In the genomic region with DNA sequence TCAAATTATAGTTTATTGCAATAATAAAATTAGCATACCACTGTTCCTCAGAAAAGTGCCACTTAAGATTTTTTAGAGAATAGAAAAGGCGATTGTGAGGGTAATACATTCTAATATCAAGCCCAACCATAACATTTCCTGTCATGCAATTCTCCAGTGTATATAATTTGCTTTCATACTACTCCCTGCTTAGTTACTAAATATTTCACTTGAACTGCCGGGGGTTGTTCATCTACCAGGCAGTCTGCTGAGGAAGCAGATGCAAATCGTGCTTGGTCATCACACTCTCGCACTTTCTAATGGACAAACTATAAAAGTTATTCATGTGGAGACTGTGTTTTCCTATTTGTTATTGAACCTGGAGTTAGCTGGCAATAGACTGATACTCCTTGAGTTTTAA, we compare ENCODE assay signal across 24 cellular contexts.
DNase-seq lines count a peak whose midpoint lies in the region; ATAC-seq, FAIRE-seq and TF ChIP-seq lines count a peak whose summit lies in the region.
"Had no signal": no experiment of that assay in that cellular context is flagged by ENCODE, and none has a peak within 500 bp of the region (broad histone marks: within the 10 kb centered on the region; RNA-seq: fewer than 3 reads in every experiment).

No MANE protein-coding gene starts in this region.

- H3K27me3 Mint-ChIP-seq in astrocyte (ENCODE audit: low read depth, unreplicated experiment): no peaks in the 10 kb centered on the region
- H3K27me3 Mint-ChIP-seq: activated CD8-positive, alpha-beta memory T cell treated with anti-CD3 and anti-CD28 coated beads, Interleukin-2, amount 10 ng/mL, durations not matched to agents 7 days and 5 days; CD8-positive, alpha-beta memory T cell had no signal

- H3K9me3 Mint-ChIP-seq in astrocyte (ENCODE audit: unreplicated experiment): peaks cover 4% of the 10 kb centered on the region
- H3K9me3 Mint-ChIP-seq: CD8-positive, alpha-beta memory T cell had no signal

- no peak overlapping the region for H2BK5ac ChIP-seq in neuronal stem cell (ENCODE audit: low read length)

- peak overlapping the region; percentile 4 for H3K27ac Mint-ChIP-seq in astrocyte (ENCODE audit: unreplicated experiment)
- H3K27ac Mint-ChIP-seq: activated CD8-positive, alpha-beta memory T cell treated with anti-CD3 and anti-CD28 coated beads, Interleukin-2, amount 10 ng/mL, durations not matched to agents 7 days and 5 days; CD8-positive, alpha-beta memory T cell had no signal

- H3K79me2 ChIP-seq in astrocyte (ENCODE audit: insufficient read depth, low read length): no peaks in the 10 kb centered on the region

- TF ChIP-seq CTCF in astrocyte (IDR thresholded peaks at IDR 0.05; ENCODE audit: insufficient read depth, low read depth, low read length): no peak

- H3K18ac ChIP-seq in neuronal stem cell (ENCODE audit: low read length): no peak overlapping the region

- H3K36me3 ChIP-seq in astrocyte (ENCODE audit: insufficient read depth, low read length) (no peaks in the 10 kb centered on the region), neuronal stem cell (replicated peaks in 1 of 2; ENCODE audit: control insufficient read depth in 2 of 2, insufficient read depth in 2 of 2, low read length in 2 of 2) (peaks cover 0 to 2% of the 10 kb centered on the region in 2 donors)
- H3K36me3 ChIP-seq: left lung had no signal

- no peak overlapping the region for H3K14ac ChIP-seq in neuronal stem cell (ENCODE audit: low read length)

- H3K9ac ChIP-seq in astrocyte (ENCODE audit: low read length) (no peak overlapping the region), neuronal stem cell (ENCODE audit: low read depth, low read length, poor library complexity) (no peak overlapping the region)

- no peak overlapping the region for H2BK120ac ChIP-seq in neuronal stem cell (ENCODE audit: low read depth, low read length)

- H4K91ac ChIP-seq in neuronal stem cell (ENCODE audit: low read depth, low read length, poor library complexity): no peak overlapping the region

- WGBS in neuronal stem cell (ENCODE audit: extremely low coverage in 2 of 2, insufficient read length in 2 of 2, insufficient replicate concordance in 1 of 2), 2 donors: no CpG with 5 or more reads among the region's 4 CpGs

- DNase-seq in astrocyte (ENCODE audit: low read depth) (no peak), neuronal stem cell (ENCODE audit: low spot score) (no peak), NCI-H774 (lab: John Stamatoyannopoulos, UW) (no peak)
- no peak for DNase-seq in stimulated activated CD8-positive, alpha-beta memory T cell treated with anti-CD3 and anti-CD28 coated beads, Interleukin-4, amount 100 ng/mL, for 48 hours
- DNase-seq in stimulated activated CD4-positive, alpha-beta T cell treated with anti-CD3 and anti-CD28 coated beads, Interleukin-1b, Interleukin-23, amount 100 ng/mL, for 48 hours: no peak
- DNase-seq: activated CD4-positive, alpha-beta T cell treated with anti-CD3 and anti-CD28 coated beads for 4 hours; activated CD8-positive, alpha-beta memory T cell treated with anti-CD3 and anti-CD28 coated beads, Interleukin-2, amount 10 ng/mL, durations not matched to agents 7 days and 5 days; activated effector memory CD4-positive, alpha-beta T cell treated with Interleukin-2 at 50 U/mL for 16 hours; CD8-positive, alpha-beta memory T cell; DMS79 treated with DMSO at 0.1 percent for 48 hours; dorsolateral prefrontal cortex; foreskin keratinocyte; IMR-90; left lung; MM.1S; NCI-H187; NCI-H226; NK-92 treated with Interleukin-12 subunit alpha and Interleukin-12 subunit beta, amount 100 ng/mL, for 24 hours; testis had no signal

- no peak overlapping the region for H3K4me3 Mint-ChIP-seq in astrocyte (ENCODE audit: unreplicated experiment)
- H3K4me3 Mint-ChIP-seq: activated CD8-positive, alpha-beta memory T cell treated with anti-CD3 and anti-CD28 coated beads, Interleukin-2, amount 10 ng/mL, durations not matched to agents 7 days and 5 days; CD8-positive, alpha-beta memory T cell had no signal

- no peak overlapping the region for H2AK5ac ChIP-seq in neuronal stem cell (ENCODE audit: low read depth, low read length)

- H3K4me2 ChIP-seq in astrocyte (ENCODE audit: low read length): no peak overlapping the region
- H3K4me2 ChIP-seq in neuronal stem cell (ENCODE audit: insufficient read depth, low read length, poor library complexity, severe bottlenecking): no peak overlapping the region

- no peak overlapping the region for H2BK15ac ChIP-seq in neuronal stem cell (ENCODE audit: low read length)

- H3K9me3 ChIP-seq in astrocyte (ENCODE audit: insufficient read depth, low read depth, low read length) (peaks cover 3% of the 10 kb centered on the region), neuronal stem cell (replicated peaks in 1 of 2; ENCODE audit: control insufficient read depth in 2 of 2, insufficient read depth in 1 of 2, low read depth in 1 of 2, low read length in 2 of 2) (no peaks in the 10 kb centered on the region)
- H3K9me3 ChIP-seq: left lung, testis had no signal

- H3K4ac ChIP-seq in neuronal stem cell (ENCODE audit: low read length): no peak overlapping the region

- H2BK12ac ChIP-seq in neuronal stem cell (ENCODE audit: low read length): no peak overlapping the region

- H3K79me1 ChIP-seq in neuronal stem cell (ENCODE audit: low read depth, low read length): no peaks in the 10 kb centered on the region

- no peak overlapping the region for H3K23ac ChIP-seq in neuronal stem cell (ENCODE audit: low read depth, low read length, poor library complexity)

- H3K4me3 ChIP-seq in astrocyte (ENCODE audit: insufficient read depth, low read depth, low read length): no peak overlapping the region
- H3K4me3 ChIP-seq in neuronal stem cell (ENCODE audit: low read length in 2 of 2): no peak overlapping the region
- H3K4me3 ChIP-seq: dorsolateral prefrontal cortex, left lung, testis had no signal

- H3K4me1 ChIP-seq in astrocyte (ENCODE audit: insufficient read depth, low read length) (peaks cover 6% of the 10 kb centered on the region), neuronal stem cell (ENCODE audit: control insufficient read depth in 2 of 2, insufficient read depth in 1 of 2, low read depth in 1 of 2, low read length in 2 of 2) (peaks cover 6 to 8% of the 10 kb centered on the region in 2 donors)
- H3K4me1 ChIP-seq: foreskin keratinocyte, left lung, testis had no signal

- H4K8ac ChIP-seq in neuronal stem cell (ENCODE audit: low read depth, low read length): no peak overlapping the region

- FAIRE-seq in astrocyte (lab: Jason Lieb, UNC): no peak

- no peak overlapping the region for H3K27ac ChIP-seq in astrocyte (ENCODE audit: low read depth, low read length)
- no peak overlapping the region for H3K27ac ChIP-seq in neuronal stem cell (replicated peaks; ENCODE audit: low read length)
- H3K27ac ChIP-seq: dorsolateral prefrontal cortex, foreskin keratinocyte, HL-60, left lung, testis had no signal

- H3K4me1 Mint-ChIP-seq in astrocyte (ENCODE audit: low read depth, unreplicated experiment): peaks cover 18% of the 10 kb centered on the region
- H3K4me1 Mint-ChIP-seq: activated CD8-positive, alpha-beta memory T cell treated with anti-CD3 and anti-CD28 coated beads, Interleukin-2, amount 10 ng/mL, durations not matched to agents 7 days and 5 days; CD8-positive, alpha-beta memory T cell had no signal

- H2AFZ ChIP-seq in astrocyte (ENCODE audit: low read depth, low read length) (no peak overlapping the region), neuronal stem cell (ENCODE audit: low read length) (peak overlapping the region; percentile 5)

- ATAC-seq in GM18861 (IDR thresholded peaks at IDR 0.05; ENCODE audit: unreplicated experiment) (peak; percentile 78), HG02981 (IDR thresholded peaks at IDR 0.05; ENCODE audit: unreplicated experiment) (peak; percentile 84), HG02798 (IDR thresholded peaks at IDR 0.05; ENCODE audit: poor library complexity, unreplicated experiment) (no peak)
- ATAC-seq: activated CD8-positive, alpha-beta memory T cell treated with anti-CD3 and anti-CD28 coated beads, Interleukin-2, amount 10 ng/mL, durations not matched to agents 7 days and 5 days; foreskin keratinocyte; left lung; SK-N-SH treated with all-trans-retinoic acid at 6 μM for 48 hours had no signal

- no peaks in the 10 kb centered on the region for H3K36me3 Mint-ChIP-seq in astrocyte (ENCODE audit: low read depth, unreplicated experiment)
- H3K36me3 Mint-ChIP-seq: CD8-positive, alpha-beta memory T cell had no signal

- no peaks in the 10 kb centered on the region for H4K20me1 ChIP-seq in astrocyte (ENCODE audit: insufficient read depth, low read length)

- no peaks in the 10 kb centered on the region for H3K27me3 ChIP-seq in astrocyte (ENCODE audit: insufficient read depth, low read length)
- H3K27me3 ChIP-seq in neuronal stem cell (ENCODE audit: control insufficient read depth in 3 of 3, insufficient read depth in 3 of 3, low read depth in 1 of 3, low read length in 3 of 3): no peaks in the 10 kb centered on the region
- H3K27me3 ChIP-seq: dorsolateral prefrontal cortex, foreskin keratinocyte, left lung, testis had no signal
